ENCODE assay signal across 2 cellular contexts in the genomic region with DNA sequence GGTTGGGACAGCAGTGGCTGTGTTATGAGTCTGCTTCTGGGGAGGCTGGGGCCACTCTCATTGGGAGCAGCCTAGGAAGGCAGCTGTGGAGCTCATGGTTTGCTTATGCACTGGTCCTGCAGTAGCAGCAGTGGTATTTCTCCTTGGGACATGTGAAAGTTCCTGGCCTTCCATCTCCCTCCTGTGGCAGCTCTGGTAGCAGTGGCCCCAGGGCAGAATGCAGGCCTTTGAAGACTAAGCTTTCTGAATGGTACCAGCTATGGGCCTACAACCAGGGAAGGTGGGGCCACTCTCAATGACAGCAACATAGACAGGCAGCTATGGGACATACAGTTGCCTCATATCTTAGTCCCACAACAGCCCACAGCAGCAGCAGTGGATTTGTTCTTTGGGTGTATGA.
TF ChIP-seq lines count a peak whose summit lies in the region.

No MANE protein-coding gene starts in this region.

TF ChIP-seq in GM23338, 12 proteins besides CTCF, POLR2A, EP300 and RAD21:
- TF ChIP-seq, protein P1, sequence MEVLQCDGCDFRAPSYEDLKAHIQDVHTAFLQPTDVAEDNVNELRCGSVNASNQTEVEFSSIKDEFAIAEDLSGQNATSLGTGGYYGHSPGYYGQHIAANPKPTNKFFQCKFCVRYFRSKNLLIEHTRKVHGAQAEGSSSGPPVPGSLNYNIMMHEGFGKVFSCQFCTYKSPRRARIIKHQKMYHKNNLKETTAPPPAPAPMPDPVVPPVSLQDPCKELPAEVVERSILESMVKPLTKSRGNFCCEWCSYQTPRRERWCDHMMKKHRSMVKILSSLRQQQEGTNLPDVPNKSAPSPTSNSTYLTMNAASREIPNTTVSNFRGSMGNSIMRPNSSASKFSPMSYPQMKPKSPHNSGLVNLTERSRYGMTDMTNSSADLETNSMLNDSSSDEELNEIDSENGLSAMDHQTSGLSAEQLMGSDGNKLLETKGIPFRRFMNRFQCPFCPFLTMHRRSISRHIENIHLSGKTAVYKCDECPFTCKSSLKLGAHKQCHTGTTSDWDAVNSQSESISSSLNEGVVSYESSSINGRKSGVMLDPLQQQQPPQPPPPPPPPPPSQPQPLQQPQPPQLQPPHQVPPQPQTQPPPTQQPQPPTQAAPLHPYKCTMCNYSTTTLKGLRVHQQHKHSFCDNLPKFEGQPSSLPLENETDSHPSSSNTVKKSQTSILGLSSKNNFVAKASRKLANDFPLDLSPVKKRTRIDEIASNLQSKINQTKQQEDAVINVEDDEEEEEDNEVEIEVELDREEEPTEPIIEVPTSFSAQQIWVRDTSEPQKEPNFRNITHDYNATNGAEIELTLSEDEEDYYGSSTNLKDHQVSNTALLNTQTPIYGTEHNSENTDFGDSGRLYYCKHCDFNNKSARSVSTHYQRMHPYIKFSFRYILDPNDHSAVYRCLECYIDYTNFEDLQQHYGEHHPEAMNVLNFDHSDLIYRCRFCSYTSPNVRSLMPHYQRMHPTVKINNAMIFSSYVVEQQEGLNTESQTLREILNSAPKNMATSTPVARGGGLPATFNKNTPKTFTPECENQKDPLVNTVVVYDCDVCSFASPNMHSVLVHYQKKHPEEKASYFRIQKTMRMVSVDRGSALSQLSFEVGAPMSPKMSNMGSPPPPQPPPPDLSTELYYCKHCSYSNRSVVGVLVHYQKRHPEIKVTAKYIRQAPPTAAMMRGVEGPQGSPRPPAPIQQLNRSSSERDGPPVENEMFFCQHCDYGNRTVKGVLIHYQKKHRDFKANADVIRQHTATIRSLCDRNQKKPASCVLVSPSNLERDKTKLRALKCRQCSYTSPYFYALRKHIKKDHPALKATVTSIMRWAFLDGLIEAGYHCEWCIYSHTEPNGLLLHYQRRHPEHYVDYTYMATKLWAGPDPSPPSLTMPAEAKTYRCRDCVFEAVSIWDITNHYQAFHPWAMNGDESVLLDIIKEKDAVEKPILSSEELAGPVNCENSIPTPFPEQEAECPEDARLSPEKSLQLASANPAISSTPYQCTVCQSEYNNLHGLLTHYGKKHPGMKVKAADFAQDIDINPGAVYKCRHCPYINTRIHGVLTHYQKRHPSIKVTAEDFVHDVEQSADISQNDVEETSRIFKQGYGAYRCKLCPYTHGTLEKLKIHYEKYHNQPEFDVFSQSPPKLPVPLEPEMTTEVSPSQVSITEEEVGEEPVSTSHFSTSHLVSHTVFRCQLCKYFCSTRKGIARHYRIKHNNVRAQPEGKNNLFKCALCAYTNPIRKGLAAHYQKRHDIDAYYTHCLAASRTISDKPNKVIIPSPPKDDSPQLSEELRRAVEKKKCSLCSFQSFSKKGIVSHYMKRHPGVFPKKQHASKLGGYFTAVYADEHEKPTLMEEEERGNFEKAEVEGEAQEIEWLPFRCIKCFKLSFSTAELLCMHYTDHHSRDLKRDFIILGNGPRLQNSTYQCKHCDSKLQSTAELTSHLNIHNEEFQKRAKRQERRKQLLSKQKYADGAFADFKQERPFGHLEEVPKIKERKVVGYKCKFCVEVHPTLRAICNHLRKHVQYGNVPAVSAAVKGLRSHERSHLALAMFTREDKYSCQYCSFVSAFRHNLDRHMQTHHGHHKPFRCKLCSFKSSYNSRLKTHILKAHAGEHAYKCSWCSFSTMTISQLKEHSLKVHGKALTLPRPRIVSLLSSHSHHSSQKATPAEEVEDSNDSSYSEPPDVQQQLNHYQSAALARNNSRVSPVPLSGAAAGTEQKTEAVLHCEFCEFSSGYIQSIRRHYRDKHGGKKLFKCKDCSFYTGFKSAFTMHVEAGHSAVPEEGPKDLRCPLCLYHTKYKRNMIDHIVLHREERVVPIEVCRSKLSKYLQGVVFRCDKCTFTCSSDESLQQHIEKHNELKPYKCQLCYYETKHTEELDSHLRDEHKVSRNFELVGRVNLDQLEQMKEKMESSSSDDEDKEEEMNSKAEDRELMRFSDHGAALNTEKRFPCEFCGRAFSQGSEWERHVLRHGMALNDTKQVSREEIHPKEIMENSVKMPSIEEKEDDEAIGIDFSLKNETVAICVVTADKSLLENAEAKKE (CRISPR knock-in tag; IDR thresholded peaks at IDR 0.05) = no peak
- TF ChIP-seq EZH2 (IDR thresholded peaks at IDR 0.05; ENCODE audit: low read depth, unreplicated experiment) (no peak), POLR2AphosphoS5 (IDR thresholded peaks at IDR 0.05; ENCODE audit: low read depth) (no peak), ZNF331 (CRISPR knock-in tag; IDR thresholded peaks at IDR 0.05; ENCODE audit: low read depth) (no peak)

TF ChIP-seq in WTC11, 78 proteins besides CTCF, POLR2A, EP300 and RAD21 (continued from another document and continues in another):
- TF ChIP-seq, protein P2, sequence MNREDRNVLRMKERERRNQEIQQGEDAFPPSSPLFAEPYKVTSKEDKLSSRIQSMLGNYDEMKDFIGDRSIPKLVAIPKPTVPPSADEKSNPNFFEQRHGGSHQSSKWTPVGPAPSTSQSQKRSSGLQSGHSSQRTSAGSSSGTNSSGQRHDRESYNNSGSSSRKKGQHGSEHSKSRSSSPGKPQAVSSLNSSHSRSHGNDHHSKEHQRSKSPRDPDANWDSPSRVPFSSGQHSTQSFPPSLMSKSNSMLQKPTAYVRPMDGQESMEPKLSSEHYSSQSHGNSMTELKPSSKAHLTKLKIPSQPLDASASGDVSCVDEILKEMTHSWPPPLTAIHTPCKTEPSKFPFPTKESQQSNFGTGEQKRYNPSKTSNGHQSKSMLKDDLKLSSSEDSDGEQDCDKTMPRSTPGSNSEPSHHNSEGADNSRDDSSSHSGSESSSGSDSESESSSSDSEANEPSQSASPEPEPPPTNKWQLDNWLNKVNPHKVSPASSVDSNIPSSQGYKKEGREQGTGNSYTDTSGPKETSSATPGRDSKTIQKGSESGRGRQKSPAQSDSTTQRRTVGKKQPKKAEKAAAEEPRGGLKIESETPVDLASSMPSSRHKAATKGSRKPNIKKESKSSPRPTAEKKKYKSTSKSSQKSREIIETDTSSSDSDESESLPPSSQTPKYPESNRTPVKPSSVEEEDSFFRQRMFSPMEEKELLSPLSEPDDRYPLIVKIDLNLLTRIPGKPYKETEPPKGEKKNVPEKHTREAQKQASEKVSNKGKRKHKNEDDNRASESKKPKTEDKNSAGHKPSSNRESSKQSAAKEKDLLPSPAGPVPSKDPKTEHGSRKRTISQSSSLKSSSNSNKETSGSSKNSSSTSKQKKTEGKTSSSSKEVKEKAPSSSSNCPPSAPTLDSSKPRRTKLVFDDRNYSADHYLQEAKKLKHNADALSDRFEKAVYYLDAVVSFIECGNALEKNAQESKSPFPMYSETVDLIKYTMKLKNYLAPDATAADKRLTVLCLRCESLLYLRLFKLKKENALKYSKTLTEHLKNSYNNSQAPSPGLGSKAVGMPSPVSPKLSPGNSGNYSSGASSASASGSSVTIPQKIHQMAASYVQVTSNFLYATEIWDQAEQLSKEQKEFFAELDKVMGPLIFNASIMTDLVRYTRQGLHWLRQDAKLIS (CRISPR knock-in tag; IDR thresholded peaks at IDR 0.05; ENCODE audit: borderline replicate concordance) = no peak
- TF ChIP-seq ZNF423 (CRISPR knock-in tag; IDR thresholded peaks at IDR 0.05) (no peak), ZNF396 (CRISPR knock-in tag; IDR thresholded peaks at IDR 0.05; ENCODE audit: borderline replicate concordance) (no peak), IRF2 (CRISPR knock-in tag; IDR thresholded peaks at IDR 0.05; ENCODE audit: borderline replicate concordance, low read depth) (no peak), TCF7 (CRISPR knock-in tag; IDR thresholded peaks at IDR 0.05; ENCODE audit: low read depth) (no peak), TP53 (CRISPR knock-in tag; IDR thresholded peaks at IDR 0.05) (no peak), ATF1 (CRISPR knock-in tag; IDR thresholded peaks at IDR 0.05) (no peak)
- TF ChIP-seq, protein P3, sequence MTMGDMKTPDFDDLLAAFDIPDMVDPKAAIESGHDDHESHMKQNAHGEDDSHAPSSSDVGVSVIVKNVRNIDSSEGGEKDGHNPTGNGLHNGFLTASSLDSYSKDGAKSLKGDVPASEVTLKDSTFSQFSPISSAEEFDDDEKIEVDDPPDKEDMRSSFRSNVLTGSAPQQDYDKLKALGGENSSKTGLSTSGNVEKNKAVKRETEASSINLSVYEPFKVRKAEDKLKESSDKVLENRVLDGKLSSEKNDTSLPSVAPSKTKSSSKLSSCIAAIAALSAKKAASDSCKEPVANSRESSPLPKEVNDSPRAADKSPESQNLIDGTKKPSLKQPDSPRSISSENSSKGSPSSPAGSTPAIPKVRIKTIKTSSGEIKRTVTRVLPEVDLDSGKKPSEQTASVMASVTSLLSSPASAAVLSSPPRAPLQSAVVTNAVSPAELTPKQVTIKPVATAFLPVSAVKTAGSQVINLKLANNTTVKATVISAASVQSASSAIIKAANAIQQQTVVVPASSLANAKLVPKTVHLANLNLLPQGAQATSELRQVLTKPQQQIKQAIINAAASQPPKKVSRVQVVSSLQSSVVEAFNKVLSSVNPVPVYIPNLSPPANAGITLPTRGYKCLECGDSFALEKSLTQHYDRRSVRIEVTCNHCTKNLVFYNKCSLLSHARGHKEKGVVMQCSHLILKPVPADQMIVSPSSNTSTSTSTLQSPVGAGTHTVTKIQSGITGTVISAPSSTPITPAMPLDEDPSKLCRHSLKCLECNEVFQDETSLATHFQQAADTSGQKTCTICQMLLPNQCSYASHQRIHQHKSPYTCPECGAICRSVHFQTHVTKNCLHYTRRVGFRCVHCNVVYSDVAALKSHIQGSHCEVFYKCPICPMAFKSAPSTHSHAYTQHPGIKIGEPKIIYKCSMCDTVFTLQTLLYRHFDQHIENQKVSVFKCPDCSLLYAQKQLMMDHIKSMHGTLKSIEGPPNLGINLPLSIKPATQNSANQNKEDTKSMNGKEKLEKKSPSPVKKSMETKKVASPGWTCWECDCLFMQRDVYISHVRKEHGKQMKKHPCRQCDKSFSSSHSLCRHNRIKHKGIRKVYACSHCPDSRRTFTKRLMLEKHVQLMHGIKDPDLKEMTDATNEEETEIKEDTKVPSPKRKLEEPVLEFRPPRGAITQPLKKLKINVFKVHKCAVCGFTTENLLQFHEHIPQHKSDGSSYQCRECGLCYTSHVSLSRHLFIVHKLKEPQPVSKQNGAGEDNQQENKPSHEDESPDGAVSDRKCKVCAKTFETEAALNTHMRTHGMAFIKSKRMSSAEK (CRISPR knock-in tag; IDR thresholded peaks at IDR 0.05; ENCODE audit: borderline replicate concordance) = no peak
- TF ChIP-seq, protein P4, sequence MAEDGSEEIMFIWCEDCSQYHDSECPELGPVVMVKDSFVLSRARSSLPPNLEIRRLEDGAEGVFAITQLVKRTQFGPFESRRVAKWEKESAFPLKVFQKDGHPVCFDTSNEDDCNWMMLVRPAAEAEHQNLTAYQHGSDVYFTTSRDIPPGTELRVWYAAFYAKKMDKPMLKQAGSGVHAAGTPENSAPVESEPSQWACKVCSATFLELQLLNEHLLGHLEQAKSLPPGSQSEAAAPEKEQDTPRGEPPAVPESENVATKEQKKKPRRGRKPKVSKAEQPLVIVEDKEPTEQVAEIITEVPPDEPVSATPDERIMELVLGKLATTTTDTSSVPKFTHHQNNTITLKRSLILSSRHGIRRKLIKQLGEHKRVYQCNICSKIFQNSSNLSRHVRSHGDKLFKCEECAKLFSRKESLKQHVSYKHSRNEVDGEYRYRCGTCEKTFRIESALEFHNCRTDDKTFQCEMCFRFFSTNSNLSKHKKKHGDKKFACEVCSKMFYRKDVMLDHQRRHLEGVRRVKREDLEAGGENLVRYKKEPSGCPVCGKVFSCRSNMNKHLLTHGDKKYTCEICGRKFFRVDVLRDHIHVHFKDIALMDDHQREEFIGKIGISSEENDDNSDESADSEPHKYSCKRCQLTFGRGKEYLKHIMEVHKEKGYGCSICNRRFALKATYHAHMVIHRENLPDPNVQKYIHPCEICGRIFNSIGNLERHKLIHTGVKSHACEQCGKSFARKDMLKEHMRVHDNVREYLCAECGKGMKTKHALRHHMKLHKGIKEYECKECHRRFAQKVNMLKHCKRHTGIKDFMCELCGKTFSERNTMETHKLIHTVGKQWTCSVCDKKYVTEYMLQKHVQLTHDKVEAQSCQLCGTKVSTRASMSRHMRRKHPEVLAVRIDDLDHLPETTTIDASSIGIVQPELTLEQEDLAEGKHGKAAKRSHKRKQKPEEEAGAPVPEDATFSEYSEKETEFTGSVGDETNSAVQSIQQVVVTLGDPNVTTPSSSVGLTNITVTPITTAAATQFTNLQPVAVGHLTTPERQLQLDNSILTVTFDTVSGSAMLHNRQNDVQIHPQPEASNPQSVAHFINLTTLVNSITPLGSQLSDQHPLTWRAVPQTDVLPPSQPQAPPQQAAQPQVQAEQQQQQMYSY (CRISPR knock-in tag; IDR thresholded peaks at IDR 0.05) = no peak
- TF ChIP-seq, protein P5, sequence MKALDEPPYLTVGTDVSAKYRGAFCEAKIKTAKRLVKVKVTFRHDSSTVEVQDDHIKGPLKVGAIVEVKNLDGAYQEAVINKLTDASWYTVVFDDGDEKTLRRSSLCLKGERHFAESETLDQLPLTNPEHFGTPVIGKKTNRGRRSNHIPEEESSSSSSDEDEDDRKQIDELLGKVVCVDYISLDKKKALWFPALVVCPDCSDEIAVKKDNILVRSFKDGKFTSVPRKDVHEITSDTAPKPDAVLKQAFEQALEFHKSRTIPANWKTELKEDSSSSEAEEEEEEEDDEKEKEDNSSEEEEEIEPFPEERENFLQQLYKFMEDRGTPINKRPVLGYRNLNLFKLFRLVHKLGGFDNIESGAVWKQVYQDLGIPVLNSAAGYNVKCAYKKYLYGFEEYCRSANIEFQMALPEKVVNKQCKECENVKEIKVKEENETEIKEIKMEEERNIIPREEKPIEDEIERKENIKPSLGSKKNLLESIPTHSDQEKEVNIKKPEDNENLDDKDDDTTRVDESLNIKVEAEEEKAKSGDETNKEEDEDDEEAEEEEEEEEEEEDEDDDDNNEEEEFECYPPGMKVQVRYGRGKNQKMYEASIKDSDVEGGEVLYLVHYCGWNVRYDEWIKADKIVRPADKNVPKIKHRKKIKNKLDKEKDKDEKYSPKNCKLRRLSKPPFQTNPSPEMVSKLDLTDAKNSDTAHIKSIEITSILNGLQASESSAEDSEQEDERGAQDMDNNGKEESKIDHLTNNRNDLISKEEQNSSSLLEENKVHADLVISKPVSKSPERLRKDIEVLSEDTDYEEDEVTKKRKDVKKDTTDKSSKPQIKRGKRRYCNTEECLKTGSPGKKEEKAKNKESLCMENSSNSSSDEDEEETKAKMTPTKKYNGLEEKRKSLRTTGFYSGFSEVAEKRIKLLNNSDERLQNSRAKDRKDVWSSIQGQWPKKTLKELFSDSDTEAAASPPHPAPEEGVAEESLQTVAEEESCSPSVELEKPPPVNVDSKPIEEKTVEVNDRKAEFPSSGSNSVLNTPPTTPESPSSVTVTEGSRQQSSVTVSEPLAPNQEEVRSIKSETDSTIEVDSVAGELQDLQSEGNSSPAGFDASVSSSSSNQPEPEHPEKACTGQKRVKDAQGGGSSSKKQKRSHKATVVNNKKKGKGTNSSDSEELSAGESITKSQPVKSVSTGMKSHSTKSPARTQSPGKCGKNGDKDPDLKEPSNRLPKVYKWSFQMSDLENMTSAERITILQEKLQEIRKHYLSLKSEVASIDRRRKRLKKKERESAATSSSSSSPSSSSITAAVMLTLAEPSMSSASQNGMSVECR (CRISPR knock-in tag; IDR thresholded peaks at IDR 0.05; ENCODE audit: borderline replicate concordance) = no peak
- TF ChIP-seq, protein P6, sequence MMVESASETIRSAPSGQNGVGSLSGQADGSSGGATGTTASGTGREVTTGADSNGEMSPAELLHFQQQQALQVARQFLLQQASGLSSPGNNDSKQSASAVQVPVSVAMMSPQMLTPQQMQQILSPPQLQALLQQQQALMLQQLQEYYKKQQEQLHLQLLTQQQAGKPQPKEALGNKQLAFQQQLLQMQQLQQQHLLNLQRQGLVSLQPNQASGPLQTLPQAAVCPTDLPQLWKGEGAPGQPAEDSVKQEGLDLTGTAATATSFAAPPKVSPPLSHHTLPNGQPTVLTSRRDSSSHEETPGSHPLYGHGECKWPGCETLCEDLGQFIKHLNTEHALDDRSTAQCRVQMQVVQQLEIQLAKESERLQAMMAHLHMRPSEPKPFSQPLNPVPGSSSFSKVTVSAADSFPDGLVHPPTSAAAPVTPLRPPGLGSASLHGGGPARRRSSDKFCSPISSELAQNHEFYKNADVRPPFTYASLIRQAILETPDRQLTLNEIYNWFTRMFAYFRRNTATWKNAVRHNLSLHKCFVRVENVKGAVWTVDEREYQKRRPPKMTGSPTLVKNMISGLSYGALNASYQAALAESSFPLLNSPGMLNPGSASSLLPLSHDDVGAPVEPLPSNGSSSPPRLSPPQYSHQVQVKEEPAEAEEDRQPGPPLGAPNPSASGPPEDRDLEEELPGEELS (CRISPR knock-in tag; IDR thresholded peaks at IDR 0.05) = no peak
- TF ChIP-seq, protein P7, sequence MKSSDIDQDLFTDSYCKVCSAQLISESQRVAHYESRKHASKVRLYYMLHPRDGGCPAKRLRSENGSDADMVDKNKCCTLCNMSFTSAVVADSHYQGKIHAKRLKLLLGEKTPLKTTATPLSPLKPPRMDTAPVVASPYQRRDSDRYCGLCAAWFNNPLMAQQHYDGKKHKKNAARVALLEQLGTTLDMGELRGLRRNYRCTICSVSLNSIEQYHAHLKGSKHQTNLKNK (CRISPR knock-in tag; IDR thresholded peaks at IDR 0.05) = no peak
